In genomic region chr22:37427711-37428635, GRCh38 we compare ENCODE assay signal across 10 cellular contexts. TPM values are rescaled to one million over a fixed set of nuclear protein-coding genes. Genes with fewer than 3 reads are reported as not detected.
A peak's percentile ranks its signal among the peaks of the same experiment; 100 is the strongest.
DNase-seq lines count a peak whose midpoint lies in the region; ATAC-seq and TF ChIP-seq lines count a peak whose summit lies in the region.
"Had no signal": no experiment of that assay in that cellular context is flagged by ENCODE, and none has a peak within 500 bp of the region (broad histone marks: within the 10 kb centered on the region; RNA-seq: fewer than 3 reads in every experiment).

No MANE protein-coding gene starts in this region.

- H4K20me1 ChIP-seq in GM23338 (replicated peaks; ENCODE audit: insufficient read depth): no peaks in the 10 kb centered on the region; the same call in 1 of the 2 replicates

- H3K4me1 ChIP-seq in GM23338 (ENCODE audit: insufficient read depth) (peaks cover 4% of the 10 kb centered on the region; the same call in 1 of the 2 replicates), iPS DF 6.9 (ENCODE audit: control insufficient read depth, insufficient read depth, low read length) (peaks cover 8% of the 10 kb centered on the region; the same call in 1 of the 2 replicates), spleen (peaks cover 2 to 36% (median 17%) of the 10 kb centered on the region in 6 donors)

- H3K36me3 Mint-ChIP-seq in GM23338 (ENCODE audit: low read depth): no peaks in the 10 kb centered on the region

- WGBS in iPS DF 6.9 (ENCODE audit: insufficient coverage, insufficient read length): no CpG with 5 or more reads among the region's 59 CpGs
- WGBS in spleen, 5 donors: 19 to 36% (median 21%) methylated on average over 29 to 59 of the region's 59 CpGs

- peaks cover 10% of the 10 kb centered on the region for H3F3A ChIP-seq in GM23338 (replicated peaks; ENCODE audit: low read depth)

- peak overlapping the region; percentile 61 for H3K4me3 Mint-ChIP-seq in GM23338

- H3K36me3 ChIP-seq in GM23338 (ENCODE audit: insufficient read depth) (no peaks in the 10 kb centered on the region), iPS DF 6.9 (ENCODE audit: control insufficient read depth, insufficient read depth, low read length) (no peaks in the 10 kb centered on the region), spleen (no peaks in the 10 kb centered on the region)
- H3K36me3 ChIP-seq: WERI-Rb-1 had no signal

- intact Hi-C loops in spleen (cut with DNase I; ENCODE audit: low total_unique reads): loop anchor here (10.0 kb wide), 2 partner anchors 93 to 163 kb away; no protein-coding TSS in a partner anchor

- TF ChIP-seq CTCF in GM23338 (conservative IDR thresholded peaks at IDR 0.05; ENCODE audit: low read depth in 2 of 2): no peak
- TF ChIP-seq CTCF in spleen (IDR thresholded peaks at IDR 0.05 in 8 of 11, conservative IDR thresholded peaks at IDR 0.05 in 3 of 11): peak in 1 of 11 experiments; percentile 10

- H3K9me3 ChIP-seq in iPS DF 6.9 (ENCODE audit: control insufficient read depth, insufficient read depth, low read length) (no peaks in the 10 kb centered on the region), spleen (peaks cover 0 to 5% (median 0%) of the 10 kb centered on the region in 8 donors)

- no peaks in the 10 kb centered on the region for H3K79me2 ChIP-seq in GM23338 (replicated peaks; ENCODE audit: insufficient read depth)

- H3K9me2 ChIP-seq in GM23338 (ENCODE audit: insufficient read depth): no peaks in the 10 kb centered on the region

- no peaks in the 10 kb centered on the region for H3K9me3 Mint-ChIP-seq in GM23338

- H3K27me3 ChIP-seq in GM23338 (ENCODE audit: insufficient read depth) (peaks cover 47% of the 10 kb centered on the region), iPS DF 6.9 (ENCODE audit: control insufficient read depth, insufficient read depth, low read length) (peaks cover 25% of the 10 kb centered on the region), spleen (replicated peaks in 1 of 7) (peaks cover 6 to 97% (median 61%) of the 10 kb centered on the region in 7 donors)

- peaks cover 46% of the 10 kb centered on the region for H3K27me3 Mint-ChIP-seq in GM23338 (ENCODE audit: insufficient read depth, low read depth, poor library complexity)

- ATAC-seq in GM23338: peak; percentile 4; the same call in 1 of the 3 replicates
- no peak for ATAC-seq in HG03097 (IDR thresholded peaks at IDR 0.05; ENCODE audit: low FRiP score, unreplicated experiment)
- ATAC-seq in GM19351 (IDR thresholded peaks at IDR 0.05; ENCODE audit: unreplicated experiment): no peak
- ATAC-seq in HG02981 (IDR thresholded peaks at IDR 0.05; ENCODE audit: unreplicated experiment): no peak

- peak overlapping the region; percentile 84; the same call in 1 of the 2 replicates for H3K4me2 ChIP-seq in GM23338

- no peak overlapping the region for H3K27ac Mint-ChIP-seq in GM23338

- H3K4me3 ChIP-seq in GM23338 (peak overlapping the region; percentile 62; the same call in 1 of the 2 replicates), iPS DF 6.9 (ENCODE audit: low read length) (peak overlapping the region; percentile 49; the same call in 1 of the 2 replicates), spleen (peak overlapping the region in 5 of 8 donors; percentile 30 to 65 (median 38))

- H2AFZ ChIP-seq in GM23338: no peak overlapping the region

- TF ChIP-seq POLR2A in spleen (IDR thresholded peaks at IDR 0.05): no peak

- H3K4me1 Mint-ChIP-seq in GM23338: peaks cover 13% of the 10 kb centered on the region

- H3K27ac ChIP-seq in GM23338 (ENCODE audit: low read depth) (no peak overlapping the region), iPS DF 6.9 (ENCODE audit: low read length) (no peak overlapping the region), spleen (no peak overlapping the region)
- H3K27ac ChIP-seq: WERI-Rb-1 had no signal

- DNase-seq in GM23338 (ENCODE audit: low spot score) (peak; percentile 50), iPS DF 6.9 (ENCODE audit: low read depth, low spot score) (no peak), spleen (no peak), NCI-H2081 treated with DMSO at 0.1 percent for 48 hours (lab: John Stamatoyannopoulos, UW) (no peak)
- peak; percentile 31 for DNase-seq in activated T-cell treated with anti-CD3 and anti-CD28 coated beads, Interleukin-2, amount 50 U/mL, for 48 hours

TF ChIP-seq in GM23338, 12 proteins besides CTCF, POLR2A, EP300 and RAD21:
- TF ChIP-seq EZH2phosphoT487 (IDR thresholded peaks at IDR 0.05; ENCODE audit: unreplicated experiment) (no peak), EZH2 (IDR thresholded peaks at IDR 0.05; ENCODE audit: low read depth, unreplicated experiment) (peak; percentile 73), ETS1 (IDR thresholded peaks at IDR 0.05) (no peak)

RNA-seq across cellular contexts. Expression of gene ELFN2, which starts 0.7 kb away (rescaled TPM):
- 0.35 and 0.62 TPM in 2 replicates for total RNA-seq in GM23338 (2014; rRNA removed; shearing (Covaris generic))
- 0.18 and 0.23 TPM in 2 replicates for polyA plus RNA-seq in GM23338 (2016; fragmentation: Nextera tagmentation; extraction: Ambion mirVana)
- total RNA-seq in spleen: under 1 TPM in 6 of 7 donors, not detected in 1; 0.05 to 0.19 (median 0.10) TPM
- under 1 TPM; 0.02 to 0.10 (median 0.02) TPM for polyA plus RNA-seq in spleen

RNA-seq across cellular contexts. Expression of gene MFNG, which starts 58.2 kb away (rescaled TPM):
- total RNA-seq in GM23338 (2014; rRNA removed; shearing (Covaris generic)): 1.9 and 3.8 TPM in 2 replicates
- 1.1 and 1.4 TPM in 2 replicates for polyA plus RNA-seq in GM23338 (2016; fragmentation: Nextera tagmentation; extraction: Ambion mirVana)
- 100 to 1,000 TPM in 4 of 7 donors, 10 to 100 TPM in 3; 93.5 to 138 (median 101) TPM for total RNA-seq in spleen
- 10 to 100 TPM; 38.7 to 65.8 (median 51.1) TPM for polyA plus RNA-seq in spleen
- total RNA-seq: NCI-H460 had no signal

Comparison
In these comparisons a context has a peak if more than half of its experiments do, and no peak if none do; other contexts are left out.
1. DNase-seq: peak in GM23338 (single experiment) and activated T-cell treated with anti-CD3 and anti-CD28 coated beads, Interleukin-2, amount 50 U/mL, for 48 hours (2 of 2); none in iPS DF 6.9 (single experiment), spleen (single experiment) and NCI-H2081 treated with DMSO at 0.1 percent for 48 hours (single experiment).
2. RNA of gene MFNG, which starts 58.2 kb away (total RNA-seq): 93.5 to 138 TPM in spleen; 1.9 to 3.8 TPM in GM23338; every median in the first group is over 10 times any median in the second.
3. Peak in every context shown above with its lines, with median percentiles within 50 percentile points of each other: H3K4me3 ChIP-seq.